Comparison of ENCODE assay signal across 15 cellular contexts in genomic region chr1:87030740-87031400, GRCh38.
A peak's percentile ranks its signal among the peaks of the same experiment; 100 is the strongest.
DNase-seq lines count a peak whose midpoint lies in the region; ATAC-seq lines count a peak whose summit lies in the region.
"Had no signal": no experiment of that assay in that cellular context is flagged by ENCODE, and none has a peak within 500 bp of the region (broad histone marks: within the 10 kb centered on the region; RNA-seq: fewer than 3 reads in every experiment).

No MANE protein-coding gene starts in this region.

- no peaks in the 10 kb centered on the region for H3K36me3 Mint-ChIP-seq in naive B cell
- H3K36me3 Mint-ChIP-seq: CD4-positive, alpha-beta memory T cell had no signal

- H2AFZ ChIP-seq in Karpas-422 (ENCODE audit: low read length): no peak overlapping the region

- peak overlapping the region in 4 of 6 donors; percentile 7 to 69 (median 24) for H3K27ac Mint-ChIP-seq in naive B cell

- H3K27me3 Mint-ChIP-seq in naive B cell: no peaks in the 10 kb centered on the region
- H3K27me3 Mint-ChIP-seq: CD4-positive, alpha-beta memory T cell had no signal

- H3K4me2 ChIP-seq in Karpas-422 (ENCODE audit: low read depth, low read length, poor library complexity, severe bottlenecking): no peak overlapping the region

- H3K9me3 Mint-ChIP-seq in naive B cell: no peaks in the 10 kb centered on the region
- H3K9me3 Mint-ChIP-seq: CD4-positive, alpha-beta memory T cell had no signal

- H3K4me3 Mint-ChIP-seq in naive B cell: no peak overlapping the region
- H3K4me3 Mint-ChIP-seq: CD4-positive, alpha-beta memory T cell had no signal

- H3K4me3 ChIP-seq in Karpas-422 (ENCODE audit: low read length) (no peak overlapping the region), H7 (ENCODE audit: insufficient read depth, low read depth, low read length) (no peak overlapping the region)
- H3K4me3 ChIP-seq: left ventricle myocardium inferior had no signal

- H3K27me3 ChIP-seq in Karpas-422 (ENCODE audit: low read length): no peaks in the 10 kb centered on the region
- no peaks in the 10 kb centered on the region for H3K27me3 ChIP-seq in H7 (ENCODE audit: control insufficient read depth, insufficient read depth, low read length)

- H3K36me3 ChIP-seq in Karpas-422 (ENCODE audit: insufficient read depth, low read length): no peaks in the 10 kb centered on the region
- H3K36me3 ChIP-seq in H7 (replicated peaks; ENCODE audit: control insufficient read depth, insufficient read depth, low read length): no peaks in the 10 kb centered on the region
- H3K36me3 ChIP-seq: left ventricle myocardium inferior had no signal

- H3K79me2 ChIP-seq in Karpas-422 (ENCODE audit: low read length): peaks cover 35% of the 10 kb centered on the region

- no peaks in the 10 kb centered on the region for H3K4me1 ChIP-seq in Karpas-422 (ENCODE audit: low read length)

- H3K4me1 Mint-ChIP-seq in naive B cell: peaks cover 8 to 22% (median 17%) of the 10 kb centered on the region in 3 donors

- no peaks in the 10 kb centered on the region for H3K9me3 ChIP-seq in Karpas-422 (ENCODE audit: low read length)
- H3K9me3 ChIP-seq: left ventricle myocardium inferior had no signal

- H3K9ac ChIP-seq in Karpas-422 (ENCODE audit: low read length): no peak overlapping the region

- no peak for DNase-seq in naive B cell
- no peak for DNase-seq in Karpas-422
- no peak for DNase-seq in NCI-H82 (lab: John Stamatoyannopoulos, UW)
- DNase-seq in H7: no peak
- DNase-seq: activated CD4-positive, CD25-positive, alpha-beta regulatory T cell treated with anti-CD3 and anti-CD28 coated beads, Interleukin-2, amount 50 U/mL, for 72 hours; CD4-positive, alpha-beta memory T cell; effector memory CD4-positive, alpha-beta T cell; glutamatergic neuron; left ventricle myocardium inferior; NCI-H526; posterior cingulate gyrus; stimulated activated CD4-positive, alpha-beta T cell treated with anti-CD3 and anti-CD28 coated beads, Interleukin-2, amount 100 ng/mL, for 48 hours had no signal

- peak; percentile 93 for ATAC-seq in GM18909 (IDR thresholded peaks at IDR 0.05; ENCODE audit: poor library complexity, unreplicated experiment)
- ATAC-seq in GM21619 (IDR thresholded peaks at IDR 0.05; ENCODE audit: unreplicated experiment): peak; percentile 88
- ATAC-seq in HG03097 (IDR thresholded peaks at IDR 0.05; ENCODE audit: low FRiP score, unreplicated experiment): peak; percentile 63
- ATAC-seq in naive B cell (ENCODE audit: low read depth in 2 of 2): no peak

- no peak overlapping the region for H3K27ac ChIP-seq in Karpas-422 (ENCODE audit: low read length)
- H3K27ac ChIP-seq: left ventricle myocardium inferior had no signal

- no peaks in the 10 kb centered on the region for H3K9me2 ChIP-seq in Karpas-422 (replicated peaks; ENCODE audit: insufficient read depth, low read length)

- no peaks in the 10 kb centered on the region; the same call in none of the 2 replicates for H4K20me1 ChIP-seq in Karpas-422 (ENCODE audit: insufficient read depth, low read depth, low read length)

Comparison
In these comparisons a context has a peak if more than half of its experiments do, and no peak if none do; other contexts are left out.
1. ATAC-seq: peak in GM18909 (single experiment), GM21619 (single experiment) and HG03097 (single experiment); none in naive B cell (0 of 2).